35 cellular contexts compared by ENCODE assay signal in the genomic region with DNA sequence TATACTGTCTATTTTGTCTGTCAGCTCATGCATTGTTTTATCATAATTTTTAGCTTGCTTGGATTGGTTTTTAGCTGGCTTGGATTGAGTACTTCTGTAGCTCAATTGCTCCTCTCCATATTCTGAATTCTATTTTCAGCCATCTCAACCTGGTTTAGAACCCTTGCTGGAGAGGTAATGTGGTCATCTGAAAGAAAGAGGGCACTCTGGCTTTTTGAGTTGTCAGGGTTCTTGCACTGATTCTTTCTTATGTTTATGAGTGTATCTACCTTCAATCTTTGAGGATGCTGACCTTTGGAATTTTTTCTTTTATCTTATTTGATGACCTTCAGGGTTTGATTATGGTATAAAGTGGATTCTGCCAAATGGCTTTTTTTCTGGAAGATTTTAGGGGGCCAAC.
DNase-seq lines count a peak whose midpoint lies in the region; ATAC-seq and TF ChIP-seq lines count a peak whose summit lies in the region.
"Had no signal": no experiment of that assay in that cellular context is flagged by ENCODE, and none has a peak within 500 bp of the region (broad histone marks: within the 10 kb centered on the region; RNA-seq: fewer than 3 reads in every experiment).

No MANE protein-coding gene starts in this region.

- H4K8ac ChIP-seq in H9 (replicated peaks; ENCODE audit: insufficient read length, low read depth, low read length): no peak overlapping the region

- H3K9me3 ChIP-seq in H9 (ENCODE audit: control insufficient read depth, low read depth, low read length): no peaks in the 10 kb centered on the region
- H3K9me3 ChIP-seq: lower lobe of right lung, mucosa of descending colon, ovary, right atrium auricular region had no signal

- no peaks in the 10 kb centered on the region for H3K23me2 ChIP-seq in H9 (ENCODE audit: insufficient read length, low read depth, low read length, poor library complexity, severe bottlenecking)

- H3K4me2 ChIP-seq in H9 (ENCODE audit: insufficient read depth, insufficient read length, low read length): no peak overlapping the region
- H3K4me2 ChIP-seq: smooth muscle cell had no signal

- no peak overlapping the region for H2AK5ac ChIP-seq in H9 (ENCODE audit: insufficient read length, low read length)

- no peak overlapping the region for H3K14ac ChIP-seq in H9 (ENCODE audit: insufficient read depth, low read length)

- no peaks in the 10 kb centered on the region for H3K27me3 Mint-ChIP-seq in H9 (ENCODE audit: low read depth)
- H3K27me3 Mint-ChIP-seq: activated CD4-positive, alpha-beta T cell treated with anti-CD3 and anti-CD28 coated beads for 36 hours; activated naive CD8-positive, alpha-beta T cell; CD4-positive, CD25-positive, alpha-beta regulatory T cell; stimulated activated naive CD8-positive, alpha-beta T cell treated with anti-CD3 and anti-CD28 coated beads, Interleukin-15, amount 100 ng/mL, for 72 hours had no signal

- H3K56ac ChIP-seq in H9 (ENCODE audit: insufficient read length, low read depth, low read length): no peak overlapping the region

- H2BK15ac ChIP-seq in H9 (ENCODE audit: low read depth, low read length): no peak overlapping the region

- no peak overlapping the region for H3K9ac ChIP-seq in H9 (ENCODE audit: extremely low read depth, insufficient read length, low read length)

- no peak overlapping the region for H3K27ac Mint-ChIP-seq in H9
- H3K27ac Mint-ChIP-seq: activated CD4-positive, alpha-beta T cell treated with anti-CD3 and anti-CD28 coated beads for 36 hours; activated naive CD8-positive, alpha-beta T cell; CD4-positive, CD25-positive, alpha-beta regulatory T cell; nephron; stimulated activated naive CD8-positive, alpha-beta T cell treated with anti-CD3 and anti-CD28 coated beads, Interleukin-15, amount 100 ng/mL, for 72 hours had no signal

- no peak overlapping the region for H3K4ac ChIP-seq in H9 (ENCODE audit: low read depth, low read length)

- H2BK5ac ChIP-seq in H9 (ENCODE audit: insufficient read length, low read length): no peak overlapping the region

- H2BK12ac ChIP-seq in H9 (ENCODE audit: insufficient read length, low read depth, low read length): no peak overlapping the region

- no peaks in the 10 kb centered on the region for H3K4me1 Mint-ChIP-seq in H9
- H3K4me1 Mint-ChIP-seq: activated CD4-positive, alpha-beta T cell treated with anti-CD3 and anti-CD28 coated beads for 36 hours; CD4-positive, CD25-positive, alpha-beta regulatory T cell; nephron; stimulated activated naive CD8-positive, alpha-beta T cell treated with anti-CD3 and anti-CD28 coated beads, Interleukin-15, amount 100 ng/mL, for 72 hours had no signal

- no peak overlapping the region for H3K4me3 ChIP-seq in choroid plexus epithelial cell (ENCODE audit: low read depth, low read length)
- H3K4me3 ChIP-seq: ascending aorta, lower lobe of right lung, mucosa of descending colon, ovary, right atrium auricular region, SK-N-MC, smooth muscle cell had no signal

- H3K4me1 ChIP-seq in H9 (ENCODE audit: insufficient read depth, low read length): no peaks in the 10 kb centered on the region
- H3K4me1 ChIP-seq: ascending aorta, lower lobe of right lung, right atrium auricular region had no signal

- H3K36me3 Mint-ChIP-seq in H9 (ENCODE audit: insufficient read depth in 1 of 3, low read depth in 3 of 3): peaks cover 7 to 16% (median 7%) of the 10 kb centered on the region in 3 experiments
- H3K36me3 Mint-ChIP-seq: activated naive CD8-positive, alpha-beta T cell; CD4-positive, CD25-positive, alpha-beta regulatory T cell had no signal

- H4K20me1 ChIP-seq in H9 (ENCODE audit: control insufficient read depth, insufficient read depth, insufficient read length): no peaks in the 10 kb centered on the region

- H3K79me1 ChIP-seq in H9 (ENCODE audit: insufficient read depth, low read depth, low read length, poor library complexity, severe bottlenecking): no peaks in the 10 kb centered on the region

- H3K9me3 Mint-ChIP-seq in H9: peaks cover 24 to 29% of the 10 kb centered on the region in 2 experiments

- H3T11ph ChIP-seq in H9 (ENCODE audit: low read length): no peak overlapping the region

- no peaks in the 10 kb centered on the region for H3K79me2 ChIP-seq in H9 (ENCODE audit: insufficient read depth, low read length)

- no peak overlapping the region for H2AFZ ChIP-seq in H9 (ENCODE audit: low read length)

- no peak overlapping the region for H4K5ac ChIP-seq in H9 (ENCODE audit: insufficient read length, low read depth, low read length)

- H4K91ac ChIP-seq in H9 (ENCODE audit: insufficient read length, low read depth, low read length): no peak overlapping the region

- DNase-seq in H9 (no peak), NCI-H748 (lab: John Stamatoyannopoulos, UW; ENCODE audit: unreplicated experiment) (peak; percentile 14), choroid plexus epithelial cell (ENCODE audit: low read depth) (peak; percentile 21), kidney glomerular epithelial cell (lab: John Stamatoyannopoulos, UW) (peak; percentile 0), NCI-H1092 treated with DMSO at 0.1 percent for 48 hours (lab: John Stamatoyannopoulos, UW) (no peak), T-helper 1 cell (no peak)
- DNase-seq: activated CD4-positive, alpha-beta T cell treated with anti-CD3 and anti-CD28 coated beads for 36 hours; activated effector memory CD4-positive, alpha-beta T cell treated with Interleukin-2 at 50 U/mL for 16 hours; activated T-cell treated with anti-CD3 and anti-CD28 coated beads for 4 hours; CD4-positive, CD25-positive, alpha-beta regulatory T cell; central memory CD4-positive, alpha-beta T cell; glutamatergic neuron; HCEC 1CT; Kasumi-1; lower lobe of right lung; mucosa of descending colon; NCI-H1048; NCI-H1694 treated with DMSO at 0.1 percent for 48 hours; NCI-H526 treated with DMSO at 0.1 percent for 48 hours; ovary; stimulated activated CD4-positive, alpha-beta T cell treated with anti-CD3 and anti-CD28 coated beads, Interleukin-1b, Interleukin-23, amount 100 ng/mL, for 48 hours; stimulated activated CD8-positive, alpha-beta memory T cell treated with anti-CD3 and anti-CD28 coated beads, Interleukin-4, amount 100 ng/mL, for 48 hours; stimulated activated naive CD8-positive, alpha-beta T cell treated with anti-CD3 and anti-CD28 coated beads, Interleukin-15, amount 100 ng/mL, for 72 hours; T-helper 2 cell had no signal

- no peaks in the 10 kb centered on the region for H3K27me3 ChIP-seq in H9 (ENCODE audit: insufficient read depth, low read length)
- H3K27me3 ChIP-seq: ascending aorta, ovary, right atrium auricular region had no signal

- H2BK120ac ChIP-seq in H9 (ENCODE audit: low read depth, low read length, poor library complexity, severe bottlenecking): no peak overlapping the region

- no peak overlapping the region for H3K4me3 Mint-ChIP-seq in H9
- H3K4me3 Mint-ChIP-seq: activated CD4-positive, alpha-beta T cell treated with anti-CD3 and anti-CD28 coated beads for 36 hours; activated naive CD8-positive, alpha-beta T cell; CD4-positive, CD25-positive, alpha-beta regulatory T cell; nephron; stimulated activated naive CD8-positive, alpha-beta T cell treated with anti-CD3 and anti-CD28 coated beads, Interleukin-15, amount 100 ng/mL, for 72 hours had no signal

- TF ChIP-seq CTCF in H9 (conservative IDR thresholded peaks at IDR 0.05): peak; percentile 42; the same call in 2 of the 3 replicates
- peak; percentile 39 for TF ChIP-seq CTCF in choroid plexus epithelial cell (conservative IDR thresholded peaks at IDR 0.05; ENCODE audit: low read depth, low read length)

- H3K18ac ChIP-seq in H9 (ENCODE audit: insufficient read length, low read depth, low read length): no peak overlapping the region

- no peak for ATAC-seq in HG03108 (IDR thresholded peaks at IDR 0.05; ENCODE audit: unreplicated experiment)
- ATAC-seq in GM21360 (IDR thresholded peaks at IDR 0.05; ENCODE audit: unreplicated experiment): no peak
- ATAC-seq: activated CD4-positive, alpha-beta T cell treated with anti-CD3 and anti-CD28 coated beads for 36 hours; HepG2; mucosa of descending colon; stimulated activated naive CD8-positive, alpha-beta T cell treated with anti-CD3 and anti-CD28 coated beads, Interleukin-15, amount 100 ng/mL, for 72 hours had no signal

- H3K23ac ChIP-seq in H9 (ENCODE audit: insufficient read length, low read depth, low read length): no peak overlapping the region

- no peak overlapping the region for H2BK20ac ChIP-seq in H9 (ENCODE audit: low read depth, low read length, poor library complexity, severe bottlenecking)

- no peak overlapping the region for H3K27ac ChIP-seq in H9 (ENCODE audit: insufficient read length, low read depth, low read length)
- H3K27ac ChIP-seq: ascending aorta, HL-60, lower lobe of right lung, ovary, right atrium auricular region, RWPE1, SK-N-MC had no signal

Comparison
In these comparisons a context has a peak if more than half of its experiments do, and no peak if none do; other contexts are left out.
1. DNase-seq: peak in NCI-H748 (single experiment), choroid plexus epithelial cell (single experiment) and kidney glomerular epithelial cell (single experiment); none in H9 (single experiment), NCI-H1092 treated with DMSO at 0.1 percent for 48 hours (single experiment) and T-helper 1 cell (0 of 5).